ENCODE assay signal across 8 cellular contexts in genomic region chr9:125521462-125522327, GRCh38.
DNase-seq lines count a peak whose midpoint lies in the region; ATAC-seq, FAIRE-seq and TF ChIP-seq lines count a peak whose summit lies in the region.

No MANE protein-coding gene starts in this region.

- no peaks in the 10 kb centered on the region for H3K79me2 ChIP-seq in PC-9 (ENCODE audit: low read depth)

- H3K27me3 ChIP-seq in PC-9 (ENCODE audit: insufficient read depth, low read depth) (no peaks in the 10 kb centered on the region), bronchial epithelial cell (ENCODE audit: control insufficient read depth, insufficient read depth, low read length) (no peaks in the 10 kb centered on the region), neutrophil (no peaks in the 10 kb centered on the region), gastrocnemius medialis (no peaks in the 10 kb centered on the region), thyroid gland (no peaks in the 10 kb centered on the region)

- peaks cover 34% of the 10 kb centered on the region for H3K4me1 ChIP-seq in PC-9 (replicated peaks; ENCODE audit: insufficient read depth)
- peaks cover 6 to 12% of the 10 kb centered on the region in 2 experiments for H3K4me1 ChIP-seq in neutrophil (ENCODE audit: control insufficient read depth in 1 of 2, insufficient read depth in 1 of 2, low read depth in 1 of 2, low read length in 1 of 2)
- H3K4me1 ChIP-seq in gastrocnemius medialis, result no peaks in the 10 kb centered on the region
- H3K4me1 ChIP-seq in thyroid gland, result peaks cover 23 to 37% of the 10 kb centered on the region in 2 donors

- FAIRE-seq in bronchial epithelial cell (lab: Jason Lieb, UNC), result peak; percentile 23

- 80 to 89% methylated on average over 3 of the region's 3 CpGs for WGBS in thyroid gland, 2 donors

- H3K9me3 ChIP-seq in PC-9 (ENCODE audit: insufficient read depth, low read depth) (no peaks in the 10 kb centered on the region), neutrophil (no peaks in the 10 kb centered on the region), gastrocnemius medialis (no peaks in the 10 kb centered on the region), thyroid gland (no peaks in the 10 kb centered on the region)

- TF ChIP-seq POLR2A in gastrocnemius medialis (IDR thresholded peaks at IDR 0.05) (no peak), thyroid gland (IDR thresholded peaks at IDR 0.05) (no peak)

- TF ChIP-seq CTCF in GM10266 (IDR thresholded peaks at IDR 0.05; ENCODE audit: control insufficient read depth, insufficient read depth, low read depth, missing control alignments), result no peak
- TF ChIP-seq CTCF in PC-9 (conservative IDR thresholded peaks at IDR 0.05), result no peak
- TF ChIP-seq CTCF in bronchial epithelial cell (IDR thresholded peaks at IDR 0.05; ENCODE audit: insufficient read depth, low read length, severe bottlenecking), result no peak
- TF ChIP-seq CTCF in neutrophil (IDR thresholded peaks at IDR 0.05), result no peak
- TF ChIP-seq CTCF in gastrocnemius medialis (IDR thresholded peaks at IDR 0.05 in 4 of 5, conservative IDR thresholded peaks at IDR 0.05 in 1 of 5), result no peak
- no peak for TF ChIP-seq CTCF in thyroid gland (IDR thresholded peaks at IDR 0.05)

- peak overlapping the region; percentile 65 for H3K4me2 ChIP-seq in PC-9

- DNase-seq in GM10266 (ENCODE audit: extremely low spot score) (peak; percentile 16), PC-9 (peak in 1 of 2 experiments; percentile 84), bronchial epithelial cell (ENCODE audit: low read depth) (peak; percentile 98), gastrocnemius medialis (no peak), DMS 273 (lab: John Stamatoyannopoulos, UW; ENCODE audit: unreplicated experiment) (no peak), medulla oblongata (ENCODE audit: extremely low spot score) (no peak), thyroid gland (no peak)

- H2AFZ ChIP-seq in PC-9, result no peak overlapping the region

- H3K27ac ChIP-seq in PC-9 (peak overlapping the region; percentile 87), neutrophil (peak overlapping the region; percentile 53), gastrocnemius medialis (no peak overlapping the region), thyroid gland (peak overlapping the region in 1 of 3 donors; percentile 30)

- in situ Hi-C loops in gastrocnemius medialis (cut with MboI; ENCODE audit: low sequenced_read_pairs in 4 of 4), result no loop called here

- CTCF ChIA-PET in PC-9 (lab: Charles Lee), result interaction anchor here (0.5 to 1.2 kb wide), 4 partner anchors 8 to 372 kb away, joined by 3 to 4 read pairs (median 4); no protein-coding TSS in a partner anchor

- TSS peak; percentile 42 for BruUV-seq in PC-9 (replicated peaks; lab: Mats Ljungman, UMichigan)

- POLR2A ChIA-PET in PC-9 (lab: Charles Lee; ENCODE audit: unreplicated experiment), result interaction anchor here (0.6 to 1.0 kb wide), 3 partner anchors 13 to 58 kb away, joined by 3 to 9 read pairs (median 5); no protein-coding TSS in a partner anchor

- no peaks in the 10 kb centered on the region; the same call in 1 of the 2 replicates for H3K36me3 ChIP-seq in PC-9 (ENCODE audit: low read depth)
- peaks cover 2% of the 10 kb centered on the region for H3K36me3 ChIP-seq in bronchial epithelial cell (ENCODE audit: control insufficient read depth, insufficient read depth, low read length)
- H3K36me3 ChIP-seq in neutrophil, result peaks cover 16% of the 10 kb centered on the region
- no peaks in the 10 kb centered on the region for H3K36me3 ChIP-seq in gastrocnemius medialis
- H3K36me3 ChIP-seq in thyroid gland, result no peaks in the 10 kb centered on the region

- H4K20me1 ChIP-seq in PC-9 (ENCODE audit: insufficient read depth), result no peaks in the 10 kb centered on the region

- no peak for ATAC-seq in gastrocnemius medialis

- intact Hi-C loops in PC-9 (cut with micrococcal nuclease; ENCODE audit: unreplicated experiment) (loop anchor here (1.0 kb wide), 1 partner anchor 17 kb away; no protein-coding TSS in a partner anchor), gastrocnemius medialis (cut with DNase I; ENCODE audit: low total_unique reads) (no loop called here), thyroid gland (cut with DNase I) (no loop called here)

- H3K9me2 ChIP-seq in PC-9 (ENCODE audit: insufficient read depth), result no peaks in the 10 kb centered on the region

- H3F3A ChIP-seq in PC-9 (ENCODE audit: insufficient read depth, low read depth), result peaks cover 33% of the 10 kb centered on the region

- H3K4me3 ChIP-seq in PC-9 (peak overlapping the region; percentile 11; the same call in 1 of the 2 replicates), bronchial epithelial cell (ENCODE audit: low read depth, low read length) (no peak overlapping the region), neutrophil (ENCODE audit: low read depth in 1 of 2, low read length in 1 of 2) (no peak overlapping the region), gastrocnemius medialis (no peak overlapping the region), thyroid gland (replicated peaks in 1 of 3) (no peak overlapping the region)

Comparison
In these comparisons a context has a peak if more than half of its experiments do, and no peak if none do; other contexts are left out.
1. DNase-seq: peak in GM10266 (single experiment) and bronchial epithelial cell (single experiment); none in gastrocnemius medialis (0 of 2), DMS 273 (single experiment), medulla oblongata (single experiment) and thyroid gland (0 of 2).
2. H3K27ac ChIP-seq: peak in PC-9 (single experiment) and neutrophil (single experiment); none in gastrocnemius medialis (0 of 4).